In the genomic region with DNA sequence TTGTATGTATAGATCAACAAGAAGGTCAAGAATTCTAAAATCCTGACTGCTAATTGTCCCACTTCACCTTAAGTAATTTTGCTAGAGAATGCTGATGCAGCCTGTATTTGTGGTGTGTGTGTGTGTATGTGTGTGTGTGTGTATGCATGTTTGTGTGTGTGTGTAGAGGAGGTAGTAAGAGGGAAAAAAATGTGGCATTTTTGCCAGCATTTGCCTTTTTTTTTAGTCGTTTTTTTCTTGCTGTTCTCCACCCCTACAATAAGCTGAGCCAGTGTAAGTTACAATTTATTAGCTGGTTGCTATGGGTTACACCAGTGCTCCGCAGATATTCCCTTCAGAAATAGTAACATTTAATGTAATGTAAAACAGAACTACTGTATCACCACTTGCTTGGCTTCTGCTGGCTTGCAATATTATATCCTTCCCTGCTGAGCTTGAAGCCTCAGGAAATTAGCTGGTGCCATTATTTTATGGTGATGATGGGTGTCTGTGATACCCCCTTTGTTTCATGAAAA, we compare ENCODE assay signal across 1 cellular context.
A peak's percentile ranks its signal among the peaks of the same experiment; 100 is the strongest.
TF ChIP-seq lines count a peak whose summit lies in the region.

No MANE protein-coding gene starts in this region.

TF ChIP-seq in HEK293, 187 proteins besides CTCF, POLR2A, EP300 and RAD21 (continued from another document):
- TF ChIP-seq ZNF513 (tag by site-specific recombination; IDR thresholded peaks at IDR 0.05): no peak
- TF ChIP-seq HOXC10 (CRISPR knock-in tag; IDR thresholded peaks at IDR 0.05): no peak
- no peak for TF ChIP-seq YY2 (tag by site-specific recombination; IDR thresholded peaks at IDR 0.05)
- no peak for TF ChIP-seq ZNF629 (tag by site-specific recombination; IDR thresholded peaks at IDR 0.05)
- no peak for TF ChIP-seq ZNF791 (tag by site-specific recombination; IDR thresholded peaks at IDR 0.05)
- peak; percentile 43; the same call in 1 of the 2 replicates for TF ChIP-seq ZBTB44 (tag by site-specific recombination; IDR thresholded peaks at IDR 0.05)
- no peak for TF ChIP-seq ZNF19 (tag by site-specific recombination; IDR thresholded peaks at IDR 0.05; ENCODE audit: low read depth)
- TF ChIP-seq ZNF169 (tag by site-specific recombination; IDR thresholded peaks at IDR 0.05): no peak
- no peak for TF ChIP-seq HOXA7 (CRISPR knock-in tag; IDR thresholded peaks at IDR 0.05; ENCODE audit: borderline replicate concordance)
- TF ChIP-seq ZSCAN30 (tag by site-specific recombination; IDR thresholded peaks at IDR 0.05): no peak
- no peak for TF ChIP-seq GLI2 (tag by site-specific recombination; IDR thresholded peaks at IDR 0.05; ENCODE audit: borderline replicate concordance, low read depth)
- TF ChIP-seq ZFP69B (tag by site-specific recombination; IDR thresholded peaks at IDR 0.05): no peak; the same call in 1 of the 2 replicates
- no peak for TF ChIP-seq ZNF202 (tag by site-specific recombination; IDR thresholded peaks at IDR 0.05; ENCODE audit: borderline replicate concordance)
- no peak for TF ChIP-seq ZNF148 (tag by site-specific recombination; IDR thresholded peaks at IDR 0.05; ENCODE audit: borderline replicate concordance)
- TF ChIP-seq, protein P1, sequence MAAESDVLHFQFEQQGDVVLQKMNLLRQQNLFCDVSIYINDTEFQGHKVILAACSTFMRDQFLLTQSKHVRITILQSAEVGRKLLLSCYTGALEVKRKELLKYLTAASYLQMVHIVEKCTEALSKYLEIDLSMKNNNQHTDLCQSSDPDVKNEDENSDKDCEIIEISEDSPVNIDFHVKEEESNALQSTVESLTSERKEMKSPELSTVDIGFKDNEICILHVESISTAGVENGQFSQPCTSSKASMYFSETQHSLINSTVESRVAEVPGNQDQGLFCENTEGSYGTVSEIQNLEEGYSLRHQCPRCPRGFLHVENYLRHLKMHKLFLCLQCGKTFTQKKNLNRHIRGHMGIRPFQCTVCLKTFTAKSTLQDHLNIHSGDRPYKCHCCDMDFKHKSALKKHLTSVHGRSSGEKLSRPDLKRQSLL (tag by site-specific recombination; IDR thresholded peaks at IDR 0.05): no peak
- peak; percentile 55 for TF ChIP-seq OSR2 (tag by site-specific recombination; IDR thresholded peaks at IDR 0.05)
- TF ChIP-seq ZNF121 (tag by site-specific recombination; IDR thresholded peaks at IDR 0.05): no peak
- no peak for TF ChIP-seq KLF7 (tag by site-specific recombination; IDR thresholded peaks at IDR 0.05; ENCODE audit: borderline replicate concordance)
- TF ChIP-seq, protein P2, sequence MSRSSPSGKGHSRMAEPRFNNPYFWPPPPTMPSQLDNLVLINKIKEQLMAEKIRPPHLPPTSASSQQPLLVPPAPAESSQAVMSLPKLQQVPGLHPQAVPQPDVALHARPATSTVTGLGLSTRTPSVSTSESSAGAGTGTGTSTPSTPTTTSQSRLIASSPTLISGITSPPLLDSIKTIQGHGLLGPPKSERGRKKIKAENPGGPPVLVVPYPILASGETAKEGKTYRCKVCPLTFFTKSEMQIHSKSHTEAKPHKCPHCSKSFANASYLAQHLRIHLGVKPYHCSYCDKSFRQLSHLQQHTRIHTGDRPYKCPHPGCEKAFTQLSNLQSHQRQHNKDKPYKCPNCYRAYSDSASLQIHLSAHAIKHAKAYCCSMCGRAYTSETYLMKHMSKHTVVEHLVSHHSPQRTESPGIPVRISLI (tag by site-specific recombination; IDR thresholded peaks at IDR 0.05): peak; percentile 58; the same call in 1 of the 2 replicates
- TF ChIP-seq ZNF211 (tag by site-specific recombination; IDR thresholded peaks at IDR 0.05; ENCODE audit: low read depth): no peak
